16 cellular contexts compared by ENCODE assay signal in the genomic region with DNA sequence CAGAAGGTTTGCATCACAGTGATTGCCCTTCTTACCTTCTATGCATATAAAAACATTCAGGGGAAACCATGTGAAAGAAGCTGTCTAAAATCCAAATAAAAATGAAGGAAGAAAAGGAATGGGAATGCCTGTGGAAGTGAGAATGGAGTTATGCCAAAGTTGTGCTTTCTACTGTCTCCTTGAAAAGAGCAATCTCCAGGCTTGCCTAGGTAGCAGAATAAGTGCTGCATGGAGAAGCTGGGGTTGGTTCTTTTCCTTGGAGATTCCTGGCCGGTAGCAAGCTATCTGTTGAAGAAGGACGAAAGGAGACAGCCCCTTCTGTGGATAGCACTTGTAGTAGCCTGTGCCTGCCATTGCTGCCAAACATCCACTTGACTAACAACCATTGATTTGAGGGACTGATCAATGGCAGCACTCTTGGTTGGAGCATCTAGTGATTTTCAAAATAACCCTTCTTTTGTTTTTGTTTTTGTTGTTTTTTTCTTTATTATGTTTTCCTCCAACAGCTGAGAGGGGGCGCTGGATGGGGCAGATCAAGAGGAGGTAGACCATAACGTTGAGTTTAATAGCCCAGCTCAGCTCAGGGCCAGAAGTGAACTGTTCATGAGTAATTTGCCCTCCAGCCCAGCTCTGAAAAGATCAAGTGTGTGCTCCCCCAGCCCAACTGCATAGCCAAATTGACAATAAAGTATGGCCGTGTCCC. TPM values are rescaled to one million over a fixed set of nuclear protein-coding genes. Genes with fewer than 3 reads are reported as not detected.
DNase-seq lines count a peak whose midpoint lies in the region; ATAC-seq and TF ChIP-seq lines count a peak whose summit lies in the region.
"Had no signal": no experiment of that assay in that cellular context is flagged by ENCODE, and none has a peak within 500 bp of the region (broad histone marks: within the 10 kb centered on the region; RNA-seq: fewer than 3 reads in every experiment).

No MANE protein-coding gene starts in this region.

- no peak for TF ChIP-seq CTCF in tibial artery (IDR thresholded peaks at IDR 0.05)

- H3K4me1 ChIP-seq in endocrine pancreas (ENCODE audit: control insufficient read depth, insufficient read depth, low read length): peaks cover 30% of the 10 kb centered on the region
- H3K4me1 ChIP-seq in tibial artery: peaks cover 0 to 18% (median 13%) of the 10 kb centered on the region in 4 donors
- H3K4me1 ChIP-seq: SJCRH30 had no signal

- no peaks in the 10 kb centered on the region for H3K4me1 Mint-ChIP-seq in activated T-helper 2 cell treated with anti-CD3 and anti-CD28 coated beads, Interferon-gamma antibody, Interleukin-2, Interleukin-4, amounts not matched to agents 10 μg/mL and 5 μg/mL and 100 μg/mL, durations not matched to agents 14 hours and 24 hours and 36 hours (ENCODE audit: low read depth)
- H3K4me1 Mint-ChIP-seq in activated naive CD4-positive, alpha-beta T cell treated with anti-CD3 and anti-CD28 coated beads for 36 hours (ENCODE audit: low read depth): no peaks in the 10 kb centered on the region
- H3K4me1 Mint-ChIP-seq: activated CD4-positive, alpha-beta T cell treated with anti-CD3 and anti-CD28 coated beads, Interleukin-2, amount 10 ng/mL, durations not matched to agents 24 days and 14 days had no signal

- H3K9me3 ChIP-seq in endocrine pancreas (ENCODE audit: control insufficient read depth, low read length) (no peaks in the 10 kb centered on the region), tibial artery (no peaks in the 10 kb centered on the region)
- H3K9me3 ChIP-seq: SJCRH30 had no signal

- peak overlapping the region in 1 of 2 donors; percentile 2 for H3K27ac ChIP-seq in tibial artery
- H3K27ac ChIP-seq: SJCRH30 had no signal

- no peaks in the 10 kb centered on the region for H3K9me3 Mint-ChIP-seq in activated T-helper 2 cell treated with anti-CD3 and anti-CD28 coated beads, Interferon-gamma antibody, Interleukin-2, Interleukin-4, amounts not matched to agents 10 μg/mL and 5 μg/mL and 100 μg/mL, durations not matched to agents 14 hours and 24 hours and 36 hours
- no peaks in the 10 kb centered on the region for H3K9me3 Mint-ChIP-seq in activated naive CD4-positive, alpha-beta T cell treated with anti-CD3 and anti-CD28 coated beads for 36 hours
- H3K9me3 Mint-ChIP-seq: activated CD4-positive, alpha-beta T cell treated with anti-CD3 and anti-CD28 coated beads, Interleukin-2, amount 10 ng/mL, durations not matched to agents 24 days and 14 days had no signal

- peak overlapping the region; percentile 92 for H3K4me3 ChIP-seq in endocrine pancreas (ENCODE audit: control insufficient read depth, insufficient read depth, low read length)
- peak overlapping the region; percentile 53 to 66 for H3K4me3 ChIP-seq in tibial artery
- H3K4me3 ChIP-seq: K562, SJCRH30 had no signal

- intact Hi-C loops in tibial artery (cut with DNase I; ENCODE audit: low total_unique reads): no loop called here
- intact Hi-C loops in activated T-helper 2 cell treated with anti-CD3 and anti-CD28 coated beads, Interferon-gamma antibody, Interleukin-2, Interleukin-4, amounts not matched to agents 10 μg/mL and 5 μg/mL and 100 μg/mL, durations not matched to agents 14 hours and 24 hours and 36 hours (cut with micrococcal nuclease): no loop called here
- intact Hi-C loops in activated naive CD4-positive, alpha-beta T cell treated with anti-CD3 and anti-CD28 coated beads for 36 hours (cut with micrococcal nuclease): no loop called here

- H3K27ac Mint-ChIP-seq in activated T-helper 2 cell treated with anti-CD3 and anti-CD28 coated beads, Interferon-gamma antibody, Interleukin-2, Interleukin-4, amounts not matched to agents 10 μg/mL and 5 μg/mL and 100 μg/mL, durations not matched to agents 14 hours and 24 hours and 36 hours: no peak overlapping the region
- no peak overlapping the region for H3K27ac Mint-ChIP-seq in activated naive CD4-positive, alpha-beta T cell treated with anti-CD3 and anti-CD28 coated beads for 36 hours
- H3K27ac Mint-ChIP-seq: activated CD4-positive, alpha-beta T cell treated with anti-CD3 and anti-CD28 coated beads, Interleukin-2, amount 10 ng/mL, durations not matched to agents 24 days and 14 days had no signal

- CTCF ChIA-PET in activated naive CD4-positive, alpha-beta T cell treated with anti-CD3 and anti-CD28 coated beads for 36 hours (lab: Charles Lee): no interaction called here

- peak; percentile 21 for DNase-seq in NCI-H446 treated with DMSO at 0.1 percent for 48 hours (lab: John Stamatoyannopoulos, UW)
- DNase-seq in islet precursor cell: peak; percentile 59
- no peak for DNase-seq in tibial artery
- no peak for DNase-seq in activated T-helper 2 cell treated with anti-CD3 and anti-CD28 coated beads, Interferon-gamma antibody, Interleukin-2, Interleukin-4, amounts not matched to agents 10 μg/mL and 5 μg/mL and 100 μg/mL, durations not matched to agents 14 hours and 24 hours and 36 hours (ENCODE audit: low spot score)
- no peak for DNase-seq in activated naive CD4-positive, alpha-beta T cell treated with anti-CD3 and anti-CD28 coated beads for 36 hours
- DNase-seq in activated effector memory CD4-positive, alpha-beta T cell treated with anti-CD3 and anti-CD28 coated beads, Interleukin-2, amount 50 U/mL, for 16 hours: no peak
- DNase-seq: activated CD4-positive, alpha-beta T cell treated with anti-CD3 and anti-CD28 coated beads, Interleukin-2, amount 10 ng/mL, durations not matched to agents 24 days and 14 days; NCI-H1092 treated with DMSO at 0.1 percent for 48 hours; SJCRH30; stimulated activated naive CD8-positive, alpha-beta T cell treated with anti-CD3 and anti-CD28 coated beads, Interleukin-15, Interleukin-2, amounts not matched to agents 100 U/mL and 50 U/mL, for 24 hours; T1000 had no signal

- H3K36me3 ChIP-seq in endocrine pancreas (ENCODE audit: control insufficient read depth, insufficient read depth, low read length) (no peaks in the 10 kb centered on the region), tibial artery (no peaks in the 10 kb centered on the region)
- H3K36me3 ChIP-seq: SJCRH30 had no signal

- peak overlapping the region; percentile 90 for H3K9ac ChIP-seq in endocrine pancreas (ENCODE audit: control insufficient read depth, insufficient read depth, low read length)

- H3K27me3 ChIP-seq in endocrine pancreas (ENCODE audit: control insufficient read depth, insufficient read depth, low read length): no peaks in the 10 kb centered on the region
- peaks cover 0 to 11% of the 10 kb centered on the region in 2 donors for H3K27me3 ChIP-seq in tibial artery
- H3K27me3 ChIP-seq: SJCRH30 had no signal

- H3K36me3 Mint-ChIP-seq in activated T-helper 2 cell treated with anti-CD3 and anti-CD28 coated beads, Interferon-gamma antibody, Interleukin-2, Interleukin-4, amounts not matched to agents 10 μg/mL and 5 μg/mL and 100 μg/mL, durations not matched to agents 14 hours and 24 hours and 36 hours (ENCODE audit: low read depth): no peaks in the 10 kb centered on the region
- no peaks in the 10 kb centered on the region for H3K36me3 Mint-ChIP-seq in activated naive CD4-positive, alpha-beta T cell treated with anti-CD3 and anti-CD28 coated beads for 36 hours (ENCODE audit: low read depth)

- no peak overlapping the region for H3K4me3 Mint-ChIP-seq in activated T-helper 2 cell treated with anti-CD3 and anti-CD28 coated beads, Interferon-gamma antibody, Interleukin-2, Interleukin-4, amounts not matched to agents 10 μg/mL and 5 μg/mL and 100 μg/mL, durations not matched to agents 14 hours and 24 hours and 36 hours (ENCODE audit: low read depth)
- no peak overlapping the region for H3K4me3 Mint-ChIP-seq in activated naive CD4-positive, alpha-beta T cell treated with anti-CD3 and anti-CD28 coated beads for 36 hours
- H3K4me3 Mint-ChIP-seq: activated CD4-positive, alpha-beta T cell treated with anti-CD3 and anti-CD28 coated beads, Interleukin-2, amount 10 ng/mL, durations not matched to agents 24 days and 14 days had no signal

- no peak for ATAC-seq in HG03520 (IDR thresholded peaks at IDR 0.05; ENCODE audit: unreplicated experiment)
- ATAC-seq: K562; stimulated activated naive CD8-positive, alpha-beta T cell treated with anti-CD3 and anti-CD28 coated beads, Interleukin-15, Interleukin-2, amounts not matched to agents 100 U/mL and 50 U/mL, for 24 hours had no signal

- peaks cover 37% of the 10 kb centered on the region for H3K27me3 Mint-ChIP-seq in activated T-helper 2 cell treated with anti-CD3 and anti-CD28 coated beads, Interferon-gamma antibody, Interleukin-2, Interleukin-4, amounts not matched to agents 10 μg/mL and 5 μg/mL and 100 μg/mL, durations not matched to agents 14 hours and 24 hours and 36 hours (ENCODE audit: low read depth)
- peaks cover 31% of the 10 kb centered on the region for H3K27me3 Mint-ChIP-seq in activated naive CD4-positive, alpha-beta T cell treated with anti-CD3 and anti-CD28 coated beads for 36 hours (ENCODE audit: low read depth)

RNA-seq across cellular contexts. Expression of gene PLCXD3, which starts 1.6 kb away (rescaled TPM):
- not detected in 2 replicates for total RNA-seq in activated T-helper 2 cell treated with anti-CD3 and anti-CD28 coated beads, Interferon-gamma antibody, Interleukin-2, Interleukin-4, amounts not matched to agents 10 μg/mL and 5 μg/mL and 100 μg/mL, durations not matched to agents 14 hours and 24 hours and 36 hours
- not detected for total RNA-seq in activated naive CD4-positive, alpha-beta T cell treated with anti-CD3 and anti-CD28 coated beads for 36 hours
- total RNA-seq: activated CD4-positive, alpha-beta T cell treated with anti-CD3 and anti-CD28 coated beads, Interleukin-2, amount 10 ng/mL, durations not matched to agents 24 days and 14 days; endothelial cell of umbilical vein; K562; osteocyte; SJCRH30 had no signal

Comparison
In these comparisons a context has a peak if more than half of its experiments do, and no peak if none do; other contexts are left out.
1. DNase-seq: peak in NCI-H446 treated with DMSO at 0.1 percent for 48 hours (single experiment) and islet precursor cell (single experiment); none in tibial artery (0 of 2), activated T-helper 2 cell treated with anti-CD3 and anti-CD28 coated beads, Interferon-gamma antibody, Interleukin-2, Interleukin-4, amounts not matched to agents 10 μg/mL and 5 μg/mL and 100 μg/mL, durations not matched to agents 14 hours and 24 hours and 36 hours (single experiment), activated naive CD4-positive, alpha-beta T cell treated with anti-CD3 and anti-CD28 coated beads for 36 hours (single experiment) and activated effector memory CD4-positive, alpha-beta T cell treated with anti-CD3 and anti-CD28 coated beads, Interleukin-2, amount 50 U/mL, for 16 hours (single experiment).